In genomic region chr6:12911387-12911960, GRCh38 we compare ENCODE assay signal across 8 cellular contexts.
DNase-seq lines count a peak whose midpoint lies in the region; ATAC-seq, FAIRE-seq and TF ChIP-seq lines count a peak whose summit lies in the region.

No MANE protein-coding gene starts in this region.

- no peak for ATAC-seq in GM21447 (IDR thresholded peaks at IDR 0.05; ENCODE audit: unreplicated experiment)

- H3K36me3 ChIP-seq in HEK293 (ENCODE audit: control insufficient read depth in 2 of 2, insufficient read depth in 1 of 2, low read length in 2 of 2): no peaks in the 10 kb centered on the region
- H3K36me3 ChIP-seq in fibroblast of lung (ENCODE audit: control insufficient read depth, insufficient read depth, low read length): no peaks in the 10 kb centered on the region
- no peaks in the 10 kb centered on the region for H3K36me3 ChIP-seq in small intestine (ENCODE audit: control insufficient read depth in 2 of 2, insufficient read depth in 2 of 2, low read length in 2 of 2)
- H3K36me3 ChIP-seq in effector memory CD4-positive, alpha-beta T cell (ENCODE audit: control insufficient read depth, insufficient read depth, low read length): no peaks in the 10 kb centered on the region

- CTCF ChIA-PET in HEK293 (lab: Yijun Ruan, JAX): interaction anchor here (0.6 to 6.4 kb wide), 51 partner anchors 9 to 1233 kb away, joined by 3 to 102 read pairs (median 4); partner anchors contain the start of gene TBC1D7

- H3K9me3 ChIP-seq in HEK293 (ENCODE audit: control insufficient read depth, insufficient read depth, low read depth, low read length) (no peaks in the 10 kb centered on the region), fibroblast of lung (ENCODE audit: control insufficient read depth, insufficient read depth, low read depth, low read length) (no peaks in the 10 kb centered on the region), small intestine (ENCODE audit: control insufficient read depth, low read depth) (no peaks in the 10 kb centered on the region)
- no peaks in the 10 kb centered on the region for H3K9me3 ChIP-seq in effector memory CD4-positive, alpha-beta T cell (ENCODE audit: control insufficient read depth, low read length)

- 13 to 28% (median 20%) methylated on average over 2 of the region's 2 CpGs for WGBS in small intestine, 3 donors

- H3K4me3 ChIP-seq in HEK293 (ENCODE audit: low read depth, low read length) (no peak overlapping the region), fibroblast of lung (replicated peaks in 1 of 4; ENCODE audit: control extremely low read depth in 1 of 4, insufficient read depth in 1 of 4, low read depth in 3 of 4, low read length in 4 of 4) (no peak overlapping the region), small intestine (ENCODE audit: low read depth in 1 of 2, low read length in 2 of 2) (no peak overlapping the region)
- no peak overlapping the region for H3K4me3 ChIP-seq in effector memory CD4-positive, alpha-beta T cell (ENCODE audit: insufficient read depth, low read depth, low read length, poor library complexity, severe bottlenecking)

- TF ChIP-seq CTCF in HEK293 (tag by site-specific recombination; IDR thresholded peaks at IDR 0.05): no peak
- peak; percentile 16 to 25 for TF ChIP-seq CTCF in fibroblast of lung (conservative IDR thresholded peaks at IDR 0.05 in 1 of 2, IDR thresholded peaks at IDR 0.05 in 1 of 2; ENCODE audit: low read depth in 1 of 2, low read length in 2 of 2)

- H3K27me3 ChIP-seq in fibroblast of lung (ENCODE audit: control insufficient read depth, insufficient read depth, low read length) (no peaks in the 10 kb centered on the region), small intestine (ENCODE audit: control insufficient read depth in 2 of 2, insufficient read depth in 2 of 2, low read length in 2 of 2) (no peaks in the 10 kb centered on the region)
- no peaks in the 10 kb centered on the region for H3K27me3 ChIP-seq in effector memory CD4-positive, alpha-beta T cell (replicated peaks; ENCODE audit: control insufficient read depth, insufficient read depth, low read length, poor library complexity, severe bottlenecking)

- H3K79me2 ChIP-seq in fibroblast of lung (ENCODE audit: control insufficient read depth, insufficient read depth, low read length): no peaks in the 10 kb centered on the region

- H3K9ac ChIP-seq in fibroblast of lung (ENCODE audit: insufficient read depth, low read length): no peak overlapping the region

- H3K4me2 ChIP-seq in fibroblast of lung (ENCODE audit: extremely low read depth, insufficient read depth, low read length): no peak overlapping the region

- H2AFZ ChIP-seq in fibroblast of lung (ENCODE audit: low read length): no peak overlapping the region

- H3K27ac ChIP-seq in HEK293 (ENCODE audit: extremely low read depth, low read depth, low read length) (no peak overlapping the region), fibroblast of lung (ENCODE audit: insufficient read depth, low read length) (no peak overlapping the region), small intestine (ENCODE audit: low read depth in 1 of 2, low read length in 1 of 2) (no peak overlapping the region)
- no peak overlapping the region for H3K27ac ChIP-seq in effector memory CD4-positive, alpha-beta T cell (ENCODE audit: insufficient read depth, low read length, poor library complexity, severe bottlenecking)

- POLR2A ChIA-PET in HEK293 (lab: Yijun Ruan, JAX): interaction anchor here (1.3 kb wide), 1 partner anchor 417 kb away, joined by 17 read pairs; the partner anchor contains the start of gene TBC1D7

- peak; percentile 73 for DNase-seq in Ammon's horn (ENCODE audit: low spot score)
- peak; percentile 31 for DNase-seq in OCI-M2 (lab: John Stamatoyannopoulos, UW; ENCODE audit: unreplicated experiment)
- DNase-seq in fibroblast of lung (ENCODE audit: low read depth in 2 of 2): peak; percentile 14 to 29
- peak; percentile 45 for DNase-seq in small intestine
- no peak for DNase-seq in effector memory CD4-positive, alpha-beta T cell
- DNase-seq in activated CD4-positive, alpha-beta T cell treated with anti-CD3 and anti-CD28 coated beads, Interleukin-2, amount 50 U/mL, for 4 hours: no peak

- no peaks in the 10 kb centered on the region for H4K20me1 ChIP-seq in fibroblast of lung (ENCODE audit: control insufficient read depth, extremely low read depth, insufficient read depth, low read length)

- FAIRE-seq in small intestine (lab: Jason Lieb, UNC): peak; percentile 80

- no peaks in the 10 kb centered on the region for H3K4me1 ChIP-seq in HEK293 (ENCODE audit: control insufficient read depth, insufficient read depth, low read length)
- no peaks in the 10 kb centered on the region for H3K4me1 ChIP-seq in fibroblast of lung (ENCODE audit: control insufficient read depth, extremely low read depth, insufficient read depth, low read length)
- H3K4me1 ChIP-seq in small intestine (ENCODE audit: control insufficient read depth in 2 of 2, insufficient read depth in 1 of 2, low read depth in 1 of 2, low read length in 1 of 2): no peaks in the 10 kb centered on the region
- H3K4me1 ChIP-seq in effector memory CD4-positive, alpha-beta T cell (ENCODE audit: control insufficient read depth, insufficient read depth, low read length, poor library complexity, severe bottlenecking): no peaks in the 10 kb centered on the region

TF ChIP-seq in HEK293, 187 proteins besides CTCF, POLR2A, EP300 and RAD21:
- TF ChIP-seq KLF7 (tag by site-specific recombination; IDR thresholded peaks at IDR 0.05; ENCODE audit: borderline replicate concordance) (no peak), GLI4 (tag by site-specific recombination; IDR thresholded peaks at IDR 0.05) (no peak), ZNF292 (tag by site-specific recombination; IDR thresholded peaks at IDR 0.05; ENCODE audit: borderline replicate concordance, low read depth) (no peak), ZNF549 (tag by site-specific recombination; IDR thresholded peaks at IDR 0.05) (no peak), ZNF302 (tag by site-specific recombination; IDR thresholded peaks at IDR 0.05; ENCODE audit: low read depth) (no peak), ZBTB20 (tag by site-specific recombination; IDR thresholded peaks at IDR 0.05) (no peak), YY2 (tag by site-specific recombination; IDR thresholded peaks at IDR 0.05) (no peak), ZXDB (tag by site-specific recombination; IDR thresholded peaks at IDR 0.05) (no peak), ZSCAN5A (tag by site-specific recombination; IDR thresholded peaks at IDR 0.05) (no peak), ZNF660 (tag by site-specific recombination; IDR thresholded peaks at IDR 0.05) (0 out of 2 replicates have a peak, but pooled peaks have one; percentile 24), ZNF654 (tag by site-specific recombination; IDR thresholded peaks at IDR 0.05; ENCODE audit: low read depth) (peak; percentile 24)

Comparison
In these comparisons a context has a peak if more than half of its experiments do, and no peak if none do; other contexts are left out.
1. DNase-seq: peak in Ammon's horn (single experiment), OCI-M2 (single experiment), fibroblast of lung (2 of 2) and small intestine (single experiment); none in effector memory CD4-positive, alpha-beta T cell (0 of 3) and activated CD4-positive, alpha-beta T cell treated with anti-CD3 and anti-CD28 coated beads, Interleukin-2, amount 50 U/mL, for 4 hours (0 of 2).